Comparison of ENCODE assay signal across 13 cellular contexts in the genomic region with DNA sequence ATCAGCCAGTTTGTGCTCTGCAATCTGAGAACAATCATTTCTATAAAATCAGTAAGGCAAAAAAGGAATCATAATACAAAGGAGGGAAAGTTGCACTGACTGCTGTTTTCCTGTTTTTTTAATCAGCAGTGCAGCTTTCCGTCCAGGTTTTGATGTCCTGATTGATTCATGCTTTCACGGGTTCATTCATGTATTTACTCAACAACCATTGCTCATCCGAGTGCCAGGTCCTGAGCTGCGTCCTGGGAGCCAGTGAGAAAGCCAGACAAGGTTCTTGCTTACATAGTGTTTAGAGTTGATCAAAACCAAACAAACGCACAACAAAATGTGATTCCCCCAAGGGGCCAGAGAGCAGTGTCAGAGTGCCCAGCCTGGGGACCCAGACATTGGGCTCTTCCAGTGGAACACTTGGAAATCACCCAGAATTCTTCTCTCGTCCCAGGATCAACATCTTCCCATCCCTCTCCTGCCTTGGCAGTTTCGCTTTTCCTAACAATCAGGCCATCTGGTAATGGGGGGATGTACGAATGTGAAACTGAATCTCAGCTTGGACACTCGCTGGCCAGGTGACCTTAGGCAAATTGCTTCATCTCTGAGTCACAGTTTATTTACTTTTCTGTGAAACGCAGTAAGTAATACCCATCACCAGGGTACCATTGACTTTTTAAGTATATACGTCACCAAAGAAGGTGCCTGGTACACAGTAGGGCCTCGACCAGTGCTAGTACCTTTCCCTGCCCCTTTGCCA. TPM values are rescaled to one million over a fixed set of nuclear protein-coding genes. Genes with fewer than 3 reads are reported as not detected.
DNase-seq lines count a peak whose midpoint lies in the region; ATAC-seq and TF ChIP-seq lines count a peak whose summit lies in the region.
"Had no signal": no experiment of that assay in that cellular context is flagged by ENCODE, and none has a peak within 500 bp of the region (broad histone marks: within the 10 kb centered on the region; RNA-seq: fewer than 3 reads in every experiment).

No MANE protein-coding gene starts in this region.

- H3K4me1 Mint-ChIP-seq in WTC11: peaks cover 17% of the 10 kb centered on the region
- H3K4me1 Mint-ChIP-seq: CD14-positive monocyte had no signal

- no peak overlapping the region for H3K27ac Mint-ChIP-seq in WTC11
- H3K27ac Mint-ChIP-seq: CD14-positive monocyte had no signal

- 48% methylated on average over 12 of the region's 12 CpGs for WGBS in heart right ventricle, 2 donors
- 33 to 45% methylated on average over 11 to 12 of the region's 12 CpGs for WGBS in gastroesophageal sphincter (ENCODE audit: low coverage in 1 of 2), 2 donors
- WGBS in urinary bladder: 32% methylated on average over 12 of the region's 12 CpGs

- POLR2A ChIA-PET in WTC11 (lab: Charles Lee): no interaction called here

- no peak for TF ChIP-seq EP300 in gastroesophageal sphincter (IDR thresholded peaks at IDR 0.05)

- H3K9me3 ChIP-seq in heart right ventricle (no peaks in the 10 kb centered on the region), gastroesophageal sphincter (no peaks in the 10 kb centered on the region)
- H3K9me3 ChIP-seq: thoracic aorta had no signal

- H3K27me3 Mint-ChIP-seq in WTC11 (ENCODE audit: low read depth): peaks cover 5% of the 10 kb centered on the region

- H3K4me1 ChIP-seq in heart right ventricle: peaks cover 6 to 63% (median 41%) of the 10 kb centered on the region in 9 donors
- peaks cover 11 to 57% (median 32%) of the 10 kb centered on the region in 3 donors for H3K4me1 ChIP-seq in gastroesophageal sphincter
- no peaks in the 10 kb centered on the region for H3K4me1 ChIP-seq in urinary bladder (ENCODE audit: insufficient read depth)

- intact Hi-C loops in heart right ventricle (cut with DNase I) (no loop called here), left cardiac atrium (cut with DNase I) (no loop called here)

- H3K36me3 Mint-ChIP-seq in WTC11: no peaks in the 10 kb centered on the region
- H3K36me3 Mint-ChIP-seq: CD14-positive monocyte had no signal

- no peak overlapping the region for H3K4me3 Mint-ChIP-seq in WTC11

- H3K36me3 ChIP-seq in heart right ventricle (no peaks in the 10 kb centered on the region), gastroesophageal sphincter (no peaks in the 10 kb centered on the region), urinary bladder (ENCODE audit: insufficient read depth) (no peaks in the 10 kb centered on the region)
- H3K36me3 ChIP-seq: thoracic aorta had no signal

- DNase-seq in heart right ventricle (no peak), left cardiac atrium (no peak), WTC11 (ENCODE audit: low spot score) (no peak), inferior parietal cortex (ENCODE audit: extremely low spot score) (no peak)
- no peak for DNase-seq in stimulated activated CD4-positive, alpha-beta T cell treated with anti-CD3 and anti-CD28 coated beads, Interleukin-4, amount 100 ng/mL, for 4 hours
- DNase-seq: amygdala, left colon, NCI-H2029 had no signal

- H3K9me3 Mint-ChIP-seq in WTC11: no peaks in the 10 kb centered on the region

- TF ChIP-seq CTCF in heart right ventricle (IDR thresholded peaks at IDR 0.05): no peak
- no peak for TF ChIP-seq CTCF in WTC11 (IDR thresholded peaks at IDR 0.05)
- no peak for TF ChIP-seq CTCF in gastroesophageal sphincter (IDR thresholded peaks at IDR 0.05)

- H3K4me3 ChIP-seq in heart right ventricle: no peak overlapping the region
- H3K4me3 ChIP-seq in gastroesophageal sphincter: no peak overlapping the region
- no peak overlapping the region for H3K4me3 ChIP-seq in urinary bladder (ENCODE audit: low read depth, low read length)
- H3K4me3 ChIP-seq: thoracic aorta had no signal

- TF ChIP-seq POLR2A in gastroesophageal sphincter (IDR thresholded peaks at IDR 0.05): no peak

- CTCF ChIA-PET in WTC11 (lab: Charles Lee): interaction anchor here (0.8 kb wide), 1 partner anchor 154 kb away, joined by 3 read pairs; a partner anchor contains a TSS

- no peak for ATAC-seq in heart right ventricle
- no peak for ATAC-seq in left cardiac atrium
- ATAC-seq in WTC11: no peak
- ATAC-seq in gastroesophageal sphincter: no peak
- no peak for ATAC-seq in HG02885 (IDR thresholded peaks at IDR 0.05; ENCODE audit: poor library complexity, unreplicated experiment)
- ATAC-seq: left colon had no signal

- peaks cover 0 to 37% (median 14%) of the 10 kb centered on the region in 7 donors for H3K27me3 ChIP-seq in heart right ventricle
- peaks cover 7% of the 10 kb centered on the region for H3K27me3 ChIP-seq in gastroesophageal sphincter

- H3K27ac ChIP-seq in heart right ventricle (peak overlapping the region in 7 of 10 donors; percentile 33 to 89 (median 82)), gastroesophageal sphincter (peak overlapping the region in 3 of 4 donors; percentile 49 to 80 (median 78)), urinary bladder (ENCODE audit: low read depth) (peak overlapping the region; percentile 38)
- H3K27ac ChIP-seq: thoracic aorta had no signal

TF ChIP-seq in WTC11, 78 proteins besides CTCF, POLR2A, EP300 and RAD21:
- TF ChIP-seq CREB1 (CRISPR knock-in tag; IDR thresholded peaks at IDR 0.05) (no peak), GABPB1 (CRISPR knock-in tag; IDR thresholded peaks at IDR 0.05) (peak; percentile 83)

RNA-seq across cellular contexts. Expression of a gene that starts 13.3 kb away (rescaled TPM):
- total RNA-seq in heart right ventricle (10 to 100 TPM in 2 of 10 donors, 1 to 10 TPM in 5, under 1 TPM in 3; 0.37 to 25.6 (median 1.1) TPM), left cardiac atrium (1 to 10 TPM in 1 of 2 donors, under 1 TPM in 1; 0.94 to 2.9 TPM), WTC11 (2021) (13.4 to 16.8 TPM (median 15.6 TPM) in 3 replicates), gastroesophageal sphincter (1 to 10 TPM; 4.1 to 7.1 (median 5.0) TPM), urinary bladder (12.6 TPM)
- polyA plus RNA-seq in heart right ventricle (10 to 100 TPM in 1 of 2 donors, 1 to 10 TPM in 1; 2.2 to 12.7 TPM), urinary bladder (15.1 TPM)
- polyA plus RNA-seq: CD14-positive monocyte had no signal

RNA-seq across cellular contexts. Expression of a gene that starts 33.8 kb away (rescaled TPM):
- 1 to 10 TPM in 3 of 10 donors, under 1 TPM in 6, not detected in 1; 0.11 to 4.3 (median 0.20) TPM for total RNA-seq in heart right ventricle
- under 1 TPM; 0.04 to 0.80 TPM for polyA plus RNA-seq in heart right ventricle
- under 1 TPM; 0.16 to 0.85 TPM for total RNA-seq in left cardiac atrium
- total RNA-seq in WTC11 (2021): 62.2 to 82.2 TPM (median 66.3 TPM) in 3 replicates
- under 1 TPM in 3 of 4 donors, not detected in 1; 0.08 to 0.35 (median 0.27) TPM for total RNA-seq in gastroesophageal sphincter
- total RNA-seq in urinary bladder: 2.5 TPM
- polyA plus RNA-seq in urinary bladder: 0.20 TPM
- polyA plus RNA-seq: CD14-positive monocyte had no signal

Comparison
In these comparisons a context has a peak if more than half of its experiments do, and no peak if none do; other contexts are left out.
1. RNA of a gene that starts 33.8 kb away (total RNA-seq): 62.2 to 82.2 TPM in WTC11; 2.5 TPM in urinary bladder (single experiment), 0.16 to 0.85 TPM in left cardiac atrium, 0.08 to 0.35 TPM in gastroesophageal sphincter and 0.11 to 4.3 TPM in heart right ventricle; every median in the first group is over 10 times any median in the second.
2. Peak in every context shown above with its lines, with median percentiles within 50 percentile points of each other: H3K27ac ChIP-seq.